19 cellular contexts compared by ENCODE assay signal in the genomic region with DNA sequence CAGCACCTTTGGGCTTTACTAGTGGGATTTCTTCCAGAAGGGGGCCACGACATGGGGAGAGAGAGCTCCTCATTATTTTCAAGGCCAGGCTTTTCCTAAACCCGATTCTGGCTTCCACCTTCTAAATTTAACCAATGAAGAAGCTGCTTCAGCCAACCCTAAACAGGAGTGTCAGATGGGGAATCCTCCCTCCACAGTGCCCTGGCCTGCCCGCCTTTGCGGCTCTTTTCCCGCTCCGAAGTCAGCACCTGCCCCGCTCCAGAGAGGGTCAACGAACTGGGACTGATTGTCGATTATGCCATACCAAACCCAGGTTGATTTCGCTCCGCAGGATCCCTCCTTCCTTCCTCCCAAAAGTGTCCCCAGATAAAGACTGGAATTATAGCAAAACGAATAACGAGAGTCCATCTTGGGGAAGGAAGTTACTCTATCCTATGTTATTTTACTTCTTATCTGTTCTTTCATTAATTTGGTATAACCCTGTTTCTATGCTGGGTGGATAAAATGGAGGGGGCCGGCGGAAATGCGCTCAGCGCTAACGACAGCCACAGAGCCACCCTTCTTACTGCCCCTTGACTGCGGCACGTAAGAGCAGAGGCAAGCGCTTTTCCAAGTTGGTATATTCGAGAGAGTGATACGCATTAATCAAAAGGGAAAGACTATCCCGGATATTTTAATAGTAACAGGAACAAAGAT. TPM values are rescaled to one million over a fixed set of nuclear protein-coding genes. Genes with fewer than 3 reads are reported as not detected.
DNase-seq lines count a peak whose midpoint lies in the region; ATAC-seq and TF ChIP-seq lines count a peak whose summit lies in the region.
"Had no signal": no experiment of that assay in that cellular context is flagged by ENCODE, and none has a peak within 500 bp of the region (broad histone marks: within the 10 kb centered on the region; RNA-seq: fewer than 3 reads in every experiment).

No MANE protein-coding gene starts in this region.

- DNase-seq in CD4-positive, alpha-beta memory T cell: peak in 2 of 5 donors; percentile 15 to 17
- no peak for DNase-seq in T-helper 17 cell
- DNase-seq in KBM-7: no peak
- no peak for DNase-seq in DMS 273 treated with DMSO at 0.1 percent for 48 hours (lab: John Stamatoyannopoulos, UW)
- DNase-seq in Caco-2: no peak
- DNase-seq: NCI-H2107, NCI-H748 treated with DMSO at 0.1 percent for 48 hours, T-cell had no signal

- H3K9me3 ChIP-seq in CD4-positive, alpha-beta memory T cell (ENCODE audit: control insufficient read depth in 1 of 2, low read length in 2 of 2): no peaks in the 10 kb centered on the region
- peaks cover 3% of the 10 kb centered on the region for H3K9me3 ChIP-seq in T-helper 17 cell (ENCODE audit: control insufficient read depth, low read length, poor library complexity, severe bottlenecking)
- H3K9me3 ChIP-seq in iPS-20b (ENCODE audit: insufficient read depth, low read depth, low read length): no peaks in the 10 kb centered on the region; the same call in 1 of the 2 replicates
- H3K9me3 ChIP-seq in Caco-2: no peaks in the 10 kb centered on the region

- POLR2A ChIA-PET in CD4-positive, alpha-beta memory T cell (lab: Charles Lee; ENCODE audit: partially characterized antibody): interaction anchor here (1.1 to 5.0 kb wide), 2 partner anchors 10 to 14 kb away, joined by 7 to 19 read pairs; partner anchors contain the start of gene RSRC1
- POLR2A ChIA-PET in Caco-2 (lab: Charles Lee): no interaction called here

- H3K4me3 Mint-ChIP-seq in CD4-positive, alpha-beta memory T cell: peak overlapping the region in 4 of 8 donors; percentile 22 to 53 (median 27)
- peak overlapping the region; percentile 1 for H3K4me3 Mint-ChIP-seq in T-helper 17 cell
- H3K4me3 Mint-ChIP-seq in Caco-2 (ENCODE audit: unreplicated experiment): no peak overlapping the region
- H3K4me3 Mint-ChIP-seq: activated naive CD8-positive, alpha-beta T cell; stimulated activated naive CD8-positive, alpha-beta T cell treated with anti-CD3 and anti-CD28 coated beads, Interleukin-15, Interleukin-2, amounts not matched to agents 100 ng/mL and 50 ng/mL, for 24 hours; T-cell had no signal

- intact Hi-C loops in CD4-positive, alpha-beta memory T cell (cut with micrococcal nuclease): no loop called here
- intact Hi-C loops in Caco-2 (cut with micrococcal nuclease; ENCODE audit: unreplicated experiment): no loop called here

- peaks cover 2 to 36% (median 22%) of the 10 kb centered on the region in 8 donors for H3K9me3 Mint-ChIP-seq in CD4-positive, alpha-beta memory T cell
- H3K9me3 Mint-ChIP-seq in Caco-2 (ENCODE audit: unreplicated experiment): no peaks in the 10 kb centered on the region

- CTCF ChIA-PET in CD4-positive, alpha-beta memory T cell (lab: Charles Lee; ENCODE audit: partially characterized antibody): interaction anchor here (0.8 kb wide), 1 partner anchor 13 kb away, joined by 3 read pairs; no protein-coding TSS in a partner anchor
- CTCF ChIA-PET in Caco-2 (lab: Charles Lee): interaction anchor here (1.5 kb wide), 1 partner anchor 9 kb away, joined by 3 read pairs; no protein-coding TSS in a partner anchor

- no peak for TF ChIP-seq CTCF in Caco-2 (IDR thresholded peaks at IDR 0.05; ENCODE audit: insufficient read depth in 1 of 2, low read depth in 1 of 2, low read length in 1 of 2, severe bottlenecking in 1 of 2, unreplicated experiment in 1 of 2)

- in situ Hi-C loops in KBM-7 (cut with MboI; ENCODE audit: low pct_unique_long_range_greater_than_20kb, low sequenced_read_pairs): no loop called here

- peaks cover 0 to 7% of the 10 kb centered on the region in 2 donors for H3K36me3 Mint-ChIP-seq in CD4-positive, alpha-beta memory T cell
- H3K36me3 Mint-ChIP-seq in T-helper 17 cell (ENCODE audit: low read depth) (peaks cover 7% of the 10 kb centered on the region), Caco-2 (ENCODE audit: insufficient read depth, unreplicated experiment) (peaks cover 6% of the 10 kb centered on the region)
- H3K36me3 Mint-ChIP-seq: T-cell had no signal

- no TSS peak for BruUV-seq in Caco-2 (replicated peaks; lab: Mats Ljungman, UMichigan)

- H3K27ac ChIP-seq in CD4-positive, alpha-beta memory T cell (ENCODE audit: low read depth, low read length): no peak overlapping the region
- H3K27ac ChIP-seq in iPS-20b (ENCODE audit: low read length): no peak overlapping the region
- H3K27ac ChIP-seq: cardiac muscle cell, parathyroid adenoma had no signal

- ATAC-seq in GM18502 (IDR thresholded peaks at IDR 0.05; ENCODE audit: poor library complexity, unreplicated experiment) (peak; percentile 11), T-helper 17 cell (no peak), HG03108 (IDR thresholded peaks at IDR 0.05; ENCODE audit: unreplicated experiment) (no peak)
- ATAC-seq: activated CD4-positive, CD25-positive, alpha-beta regulatory T cell treated with anti-CD3 and anti-CD28 coated beads, Interleukin-2, amount 50 U/mL, for 24 hours; T-cell had no signal

- peaks cover 59 to 71% of the 10 kb centered on the region in 2 donors for H3K27me3 Mint-ChIP-seq in CD4-positive, alpha-beta memory T cell
- H3K27me3 Mint-ChIP-seq in T-helper 17 cell (peaks cover 84% of the 10 kb centered on the region), Caco-2 (ENCODE audit: insufficient read depth, unreplicated experiment) (peaks cover 3% of the 10 kb centered on the region)

- no peak overlapping the region for H3K9ac ChIP-seq in iPS-20b (ENCODE audit: low read depth, low read length)
- H3K9ac ChIP-seq: parathyroid adenoma had no signal

- H3K27me3 ChIP-seq in CD4-positive, alpha-beta memory T cell (ENCODE audit: insufficient read depth, low read length): peaks cover 50% of the 10 kb centered on the region
- H3K27me3 ChIP-seq in iPS-20b (ENCODE audit: insufficient read depth, low read length): peaks cover 98% of the 10 kb centered on the region
- no peaks in the 10 kb centered on the region for H3K27me3 ChIP-seq in Caco-2 (replicated peaks; ENCODE audit: control insufficient read depth, insufficient read depth, low read length)

- no peaks in the 10 kb centered on the region for H3K36me3 ChIP-seq in CD4-positive, alpha-beta memory T cell (ENCODE audit: insufficient read depth, low read length)
- H3K36me3 ChIP-seq in iPS-20b (ENCODE audit: insufficient read depth, low read depth, low read length) (no peaks in the 10 kb centered on the region), Caco-2 (ENCODE audit: control insufficient read depth, insufficient read depth, low read length) (no peaks in the 10 kb centered on the region)
- H3K36me3 ChIP-seq: cardiac muscle cell had no signal

- peaks cover 12% of the 10 kb centered on the region for H3K4me1 ChIP-seq in CD4-positive, alpha-beta memory T cell (ENCODE audit: insufficient read depth, low read length)
- peaks cover 11% of the 10 kb centered on the region for H3K4me1 ChIP-seq in iPS-20b (ENCODE audit: insufficient read depth, low read length)
- H3K4me1 ChIP-seq in Caco-2: no peaks in the 10 kb centered on the region
- H3K4me1 ChIP-seq: parathyroid adenoma had no signal

- H3K27ac Mint-ChIP-seq in CD4-positive, alpha-beta memory T cell: peak overlapping the region in 5 of 7 donors; percentile 57 to 87 (median 75)
- H3K27ac Mint-ChIP-seq in T-helper 17 cell: peak overlapping the region; percentile 72
- H3K27ac Mint-ChIP-seq in Caco-2 (ENCODE audit: unreplicated experiment): no peak overlapping the region
- H3K27ac Mint-ChIP-seq: activated naive CD8-positive, alpha-beta T cell; stimulated activated naive CD8-positive, alpha-beta T cell treated with anti-CD3 and anti-CD28 coated beads, Interleukin-15, Interleukin-2, amounts not matched to agents 100 ng/mL and 50 ng/mL, for 24 hours had no signal

- peaks cover 6 to 25% (median 14%) of the 10 kb centered on the region in 4 donors for H3K4me1 Mint-ChIP-seq in CD4-positive, alpha-beta memory T cell
- peaks cover 10% of the 10 kb centered on the region for H3K4me1 Mint-ChIP-seq in T-helper 17 cell
- H3K4me1 Mint-ChIP-seq in Caco-2 (ENCODE audit: low read depth, unreplicated experiment): peaks cover 10% of the 10 kb centered on the region

- H3K4me3 ChIP-seq in CD4-positive, alpha-beta memory T cell (ENCODE audit: low read length in 2 of 2): no peak overlapping the region
- H3K4me3 ChIP-seq in iPS-20b (ENCODE audit: low read length) (peak overlapping the region; percentile 58), Caco-2 (ENCODE audit: low read depth, low read length) (no peak overlapping the region)
- H3K4me3 ChIP-seq: cardiac muscle cell had no signal

RNA-seq across cellular contexts. Expression of gene SHOX2, which starts 10.8 kb away (rescaled TPM):
- not detected for total RNA-seq in CD4-positive, alpha-beta memory T cell
- not detected for polyA plus RNA-seq in CD4-positive, alpha-beta memory T cell
- total RNA-seq in T-helper 17 cell (not detected), Caco-2 (2022) (0.61 and 0.63 TPM in 2 replicates)
- total RNA-seq: frontal cortex, HT-29, mononuclear cell, T-cell had no signal

RNA-seq across cellular contexts. Expression of gene RSRC1, which starts 14.4 kb away (rescaled TPM):
- 10 to 100 TPM; 34.1 to 35.7 TPM for total RNA-seq in CD4-positive, alpha-beta memory T cell
- polyA plus RNA-seq in CD4-positive, alpha-beta memory T cell: 10 to 100 TPM; 23.4 to 33.2 TPM
- total RNA-seq in T-helper 17 cell: 10 to 100 TPM; 30.8 to 31.6 TPM
- total RNA-seq in Caco-2 (2022): 34.6 and 38.4 TPM in 2 replicates
